In the genomic region with DNA sequence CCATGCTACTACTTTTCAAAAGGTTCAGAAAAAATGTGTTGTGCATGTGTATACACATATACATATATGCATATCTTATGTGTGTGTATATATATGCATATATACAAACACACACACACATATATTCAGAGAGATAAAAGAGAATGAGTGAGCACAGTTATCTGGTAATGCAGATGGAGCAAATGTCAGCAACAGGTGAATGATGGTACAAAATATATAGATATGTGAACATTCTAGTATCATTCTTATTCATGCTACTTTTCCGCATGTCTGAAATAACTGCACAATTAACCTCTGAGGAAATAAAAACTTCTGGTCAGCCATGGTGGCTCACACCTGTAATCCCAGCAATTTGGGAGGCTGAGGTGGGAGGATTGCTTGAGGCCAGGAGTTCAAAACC, we compare ENCODE assay signal across 1 cellular context.
A peak's percentile ranks its signal among the peaks of the same experiment; 100 is the strongest.
TF ChIP-seq lines count a peak whose summit lies in the region.

No MANE protein-coding gene starts in this region.

TF ChIP-seq in K562, 482 proteins besides CTCF, POLR2A, EP300 and RAD21 (continued from another document):
- no peak for TF ChIP-seq ZNF280B (CRISPR knock-in tag; IDR thresholded peaks at IDR 0.05)
- peak; percentile 18; the same call in 1 of the 2 replicates for TF ChIP-seq TCF3 (CRISPR knock-in tag; IDR thresholded peaks at IDR 0.05)
- TF ChIP-seq TBL1XR1 (IDR thresholded peaks at IDR 0.05; ENCODE audit: low read length in 2 of 2): no peak
- peak; percentile 87 for TF ChIP-seq MEIS2 (IDR thresholded peaks at IDR 0.05; ENCODE audit: partially characterized antibody)
- TF ChIP-seq ARID1B (IDR thresholded peaks at IDR 0.05): peak; percentile 84
- TF ChIP-seq TEAD4 (IDR thresholded peaks at IDR 0.05; ENCODE audit: low read length): peak; percentile 60
- TF ChIP-seq TEAD4 (CRISPR knock-in tag; IDR thresholded peaks at IDR 0.05; ENCODE audit: borderline replicate concordance): no peak
- no peak for TF ChIP-seq HMG20A (CRISPR knock-in tag; conservative IDR thresholded peaks at IDR 0.05)
- TF ChIP-seq TAL1 (IDR thresholded peaks at IDR 0.05): peak; percentile 60
- TF ChIP-seq ARID3A (IDR thresholded peaks at IDR 0.05; ENCODE audit: borderline replicate concordance, low read depth, low read length): 0 out of 2 replicates have a peak, but pooled peaks have one; percentile 23
- no peak for TF ChIP-seq PBX2 (CRISPR knock-in tag; IDR thresholded peaks at IDR 0.05; ENCODE audit: low read depth)
- peak; percentile 54 for TF ChIP-seq PBX2 (tag; conservative IDR thresholded peaks at IDR 0.05; ENCODE audit: low read depth)
- 0 out of 4 replicates have a peak, but pooled peaks of 1 of the 2 experiments have one; percentile 14 for TF ChIP-seq TRIM24 (IDR thresholded peaks at IDR 0.05)
- no peak for TF ChIP-seq CBX2 (IDR thresholded peaks at IDR 0.05; ENCODE audit: insufficient read depth, low read length, poor library complexity, severe bottlenecking)
- TF ChIP-seq DPF2 (IDR thresholded peaks at IDR 0.05): 0 out of 2 replicates have a peak, but pooled peaks have one; percentile 26
- TF ChIP-seq, protein P1, sequence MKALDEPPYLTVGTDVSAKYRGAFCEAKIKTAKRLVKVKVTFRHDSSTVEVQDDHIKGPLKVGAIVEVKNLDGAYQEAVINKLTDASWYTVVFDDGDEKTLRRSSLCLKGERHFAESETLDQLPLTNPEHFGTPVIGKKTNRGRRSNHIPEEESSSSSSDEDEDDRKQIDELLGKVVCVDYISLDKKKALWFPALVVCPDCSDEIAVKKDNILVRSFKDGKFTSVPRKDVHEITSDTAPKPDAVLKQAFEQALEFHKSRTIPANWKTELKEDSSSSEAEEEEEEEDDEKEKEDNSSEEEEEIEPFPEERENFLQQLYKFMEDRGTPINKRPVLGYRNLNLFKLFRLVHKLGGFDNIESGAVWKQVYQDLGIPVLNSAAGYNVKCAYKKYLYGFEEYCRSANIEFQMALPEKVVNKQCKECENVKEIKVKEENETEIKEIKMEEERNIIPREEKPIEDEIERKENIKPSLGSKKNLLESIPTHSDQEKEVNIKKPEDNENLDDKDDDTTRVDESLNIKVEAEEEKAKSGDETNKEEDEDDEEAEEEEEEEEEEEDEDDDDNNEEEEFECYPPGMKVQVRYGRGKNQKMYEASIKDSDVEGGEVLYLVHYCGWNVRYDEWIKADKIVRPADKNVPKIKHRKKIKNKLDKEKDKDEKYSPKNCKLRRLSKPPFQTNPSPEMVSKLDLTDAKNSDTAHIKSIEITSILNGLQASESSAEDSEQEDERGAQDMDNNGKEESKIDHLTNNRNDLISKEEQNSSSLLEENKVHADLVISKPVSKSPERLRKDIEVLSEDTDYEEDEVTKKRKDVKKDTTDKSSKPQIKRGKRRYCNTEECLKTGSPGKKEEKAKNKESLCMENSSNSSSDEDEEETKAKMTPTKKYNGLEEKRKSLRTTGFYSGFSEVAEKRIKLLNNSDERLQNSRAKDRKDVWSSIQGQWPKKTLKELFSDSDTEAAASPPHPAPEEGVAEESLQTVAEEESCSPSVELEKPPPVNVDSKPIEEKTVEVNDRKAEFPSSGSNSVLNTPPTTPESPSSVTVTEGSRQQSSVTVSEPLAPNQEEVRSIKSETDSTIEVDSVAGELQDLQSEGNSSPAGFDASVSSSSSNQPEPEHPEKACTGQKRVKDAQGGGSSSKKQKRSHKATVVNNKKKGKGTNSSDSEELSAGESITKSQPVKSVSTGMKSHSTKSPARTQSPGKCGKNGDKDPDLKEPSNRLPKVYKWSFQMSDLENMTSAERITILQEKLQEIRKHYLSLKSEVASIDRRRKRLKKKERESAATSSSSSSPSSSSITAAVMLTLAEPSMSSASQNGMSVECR (CRISPR knock-in tag; IDR thresholded peaks at IDR 0.05): no peak
- TF ChIP-seq SMARCA4 (IDR thresholded peaks at IDR 0.05): peak; percentile 40; the same call in 1 of the 2 replicates
